Comparison of ENCODE assay signal across 12 cellular contexts in the genomic region with DNA sequence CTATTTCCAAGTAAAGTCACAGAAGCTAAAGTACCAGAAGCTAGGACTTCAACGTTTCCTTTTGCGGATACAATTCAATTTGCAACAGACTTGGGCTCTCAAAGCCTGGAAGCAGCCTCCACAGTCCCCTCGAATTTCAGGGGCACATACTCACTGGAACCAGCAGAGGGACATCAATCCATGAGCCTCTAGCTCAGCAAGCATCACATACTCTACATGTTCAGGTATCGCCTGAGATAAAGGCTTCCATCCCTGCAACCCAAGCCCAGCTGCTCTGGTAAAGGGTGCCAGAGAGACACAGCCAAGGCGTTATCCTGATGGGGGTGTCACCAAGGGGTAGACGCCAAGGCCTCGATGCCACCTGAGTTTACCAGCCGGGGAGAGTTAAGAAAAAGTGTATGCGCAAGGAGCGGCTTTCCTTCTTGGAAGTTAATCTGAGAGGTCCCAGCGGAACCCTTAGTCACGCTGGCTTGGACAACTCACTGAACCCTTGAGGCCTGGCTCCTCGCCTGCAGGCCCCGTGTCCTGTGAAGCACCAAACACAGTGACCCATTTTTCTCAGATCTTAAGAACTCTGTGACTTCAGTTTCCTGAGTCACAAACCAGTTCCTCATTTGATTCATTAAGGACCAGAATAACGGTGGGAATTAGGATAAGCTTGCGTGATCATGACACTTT. TPM values are rescaled to one million over a fixed set of nuclear protein-coding genes. Genes with fewer than 3 reads are reported as not detected.
DNase-seq lines count a peak whose midpoint lies in the region; ATAC-seq, FAIRE-seq and TF ChIP-seq lines count a peak whose summit lies in the region.
"Had no signal": no experiment of that assay in that cellular context is flagged by ENCODE, and none has a peak within 500 bp of the region (broad histone marks: within the 10 kb centered on the region; RNA-seq: fewer than 3 reads in every experiment).

No MANE protein-coding gene starts in this region.

- no peak overlapping the region for H3K4me3 Mint-ChIP-seq in activated CD4-positive, alpha-beta T cell treated with anti-CD3 and anti-CD28 coated beads, Interleukin-2, amount 10 ng/mL, durations not matched to agents 7 days and 5 days
- H3K4me3 Mint-ChIP-seq: IgD-negative memory B cell had no signal

- H3K4me3 ChIP-seq in H1 (ENCODE audit: extremely low read depth in 1 of 4, insufficient read depth in 2 of 4, low read depth in 3 of 4, low read length in 4 of 4) (no peak overlapping the region), mucosa of descending colon (no peak overlapping the region), ascending aorta (no peak overlapping the region)

- no peaks in the 10 kb centered on the region for H3K79me2 ChIP-seq in H1 (ENCODE audit: control insufficient read depth in 1 of 2, insufficient read depth in 2 of 2, low read length in 2 of 2)

- no peak overlapping the region for H3K4me2 ChIP-seq in H1 (ENCODE audit: insufficient read depth in 1 of 2, low read depth in 2 of 2, low read length in 2 of 2)

- no peak overlapping the region for H2AK5ac ChIP-seq in H1 (ENCODE audit: low read depth, low read length)

- H4K91ac ChIP-seq in H1 (replicated peaks; ENCODE audit: insufficient read length, low read length): no peak overlapping the region

- H2BK15ac ChIP-seq in H1 (ENCODE audit: low read length): no peak overlapping the region

- no peak for ATAC-seq in mucosa of descending colon

- H3K27me3 Mint-ChIP-seq in activated CD4-positive, alpha-beta T cell treated with anti-CD3 and anti-CD28 coated beads, Interleukin-2, amount 10 ng/mL, durations not matched to agents 7 days and 5 days: no peaks in the 10 kb centered on the region
- H3K27me3 Mint-ChIP-seq: IgD-negative memory B cell had no signal

- H4K8ac ChIP-seq in H1 (ENCODE audit: extremely low read depth, insufficient read depth, low read length): no peak overlapping the region

- H3K23ac ChIP-seq in H1 (ENCODE audit: insufficient read length): no peak overlapping the region

- no peak overlapping the region for H3K18ac ChIP-seq in H1 (ENCODE audit: extremely low read depth, low read length)

- no peak overlapping the region for H3K14ac ChIP-seq in H1 (ENCODE audit: insufficient read length)

- TF ChIP-seq EP300 in H1 (IDR thresholded peaks at IDR 0.05; ENCODE audit: borderline replicate concordance in 1 of 2, low read depth in 2 of 2, low read length in 2 of 2): no peak

- H3K27ac ChIP-seq in H1 (ENCODE audit: low read depth, low read length) (no peak overlapping the region), ascending aorta (no peak overlapping the region)

- H3K27ac Mint-ChIP-seq in activated CD4-positive, alpha-beta T cell treated with anti-CD3 and anti-CD28 coated beads, Interleukin-2, amount 10 ng/mL, durations not matched to agents 7 days and 5 days: no peak overlapping the region

- H3K9me3 ChIP-seq in H1 (ENCODE audit: insufficient read depth in 2 of 2, low read depth in 1 of 2, low read length in 1 of 2) (no peaks in the 10 kb centered on the region), mucosa of descending colon (no peaks in the 10 kb centered on the region), ascending aorta (no peaks in the 10 kb centered on the region)

- no peaks in the 10 kb centered on the region for H3K23me2 ChIP-seq in H1 (ENCODE audit: low read depth, low read length)

- H3K79me1 ChIP-seq in H1 (ENCODE audit: low read depth, low read length): no peaks in the 10 kb centered on the region

- no peaks in the 10 kb centered on the region for H3K9me3 Mint-ChIP-seq in activated CD4-positive, alpha-beta T cell treated with anti-CD3 and anti-CD28 coated beads, Interleukin-2, amount 10 ng/mL, durations not matched to agents 7 days and 5 days
- H3K9me3 Mint-ChIP-seq: IgD-negative memory B cell had no signal

- no peaks in the 10 kb centered on the region for H3K4me1 Mint-ChIP-seq in activated CD4-positive, alpha-beta T cell treated with anti-CD3 and anti-CD28 coated beads, Interleukin-2, amount 10 ng/mL, durations not matched to agents 7 days and 5 days

- no peak overlapping the region for H2BK20ac ChIP-seq in H1 (ENCODE audit: low read length)

- DNase-seq in CD1c-positive myeloid dendritic cell (ENCODE audit: extremely low spot score) (peak; percentile 36), LHCN-M2 (ENCODE audit: low read depth) (peak; percentile 7), H1 (ENCODE audit: low read depth in 1 of 2, low spot score in 2 of 2) (no peak), mucosa of descending colon (peak in 2 of 3 donors; percentile 6 to 25), NCI-H1417 (lab: John Stamatoyannopoulos, UW) (no peak), NCI-H1048 (lab: John Stamatoyannopoulos, UW) (no peak), ascending aorta (ENCODE audit: low spot score in 2 of 2) (no peak)
- DNase-seq in activated CD4-positive, alpha-beta T cell treated with anti-CD3 and anti-CD28 coated beads, Interleukin-2, amount 10 ng/mL, durations not matched to agents 7 days and 5 days: no peak
- DNase-seq: islet precursor cell, NCI-H524 treated with DMSO at 0.1 percent for 48 hours, T-helper 9 cell had no signal

- H3K36me3 ChIP-seq in H1 (ENCODE audit: control insufficient read depth in 2 of 4, insufficient read depth in 4 of 4, low read length in 3 of 4) (peaks cover 0 to 4% (median under 1%) of the 10 kb centered on the region in 4 experiments; a peak in 3 of 8 replicates), mucosa of descending colon (ENCODE audit: low read depth) (no peaks in the 10 kb centered on the region), ascending aorta (peaks cover 28 to 35% of the 10 kb centered on the region in 2 donors)

- no peak overlapping the region for H4K5ac ChIP-seq in H1 (ENCODE audit: insufficient read length, low read depth, low read length)

- POLR2A ChIA-PET in H1 (lab: Charles Lee; ENCODE audit: partially characterized antibody): interaction anchor here (1.4 to 10.9 kb wide), 4 partner anchors 12 to 21 kb away, joined by 3 to 197 read pairs (median 6); partner anchors contain the start of genes CCND1 and LTO1
- POLR2A ChIA-PET in activated CD4-positive, alpha-beta T cell treated with anti-CD3 and anti-CD28 coated beads, Interleukin-2, amount 10 ng/mL, durations not matched to agents 7 days and 5 days (lab: Charles Lee): no interaction called here

- WGBS in H1 (ENCODE audit: extremely low coverage in 1 of 2, insufficient coverage in 1 of 2, insufficient read length in 1 of 2, insufficient replicate concordance in 2 of 2, low coverage in 1 of 2, low lambda C conversion rate in 2 of 2, missing lambda C conversion rate in 1 of 2), 2 experiments: 89% methylated on average over 16 of the region's 16 CpGs; no CpG with 5 or more reads in 1 of the 2 experiments

- CTCF ChIA-PET in H1 (lab: Charles Lee; ENCODE audit: partially characterized antibody): interaction anchor here (0.6 to 8.4 kb wide), 21 partner anchors 8 to 560 kb away, joined by 3 to 81 read pairs (median 4); partner anchors contain the start of gene LTO1
- CTCF ChIA-PET in activated CD4-positive, alpha-beta T cell treated with anti-CD3 and anti-CD28 coated beads, Interleukin-2, amount 10 ng/mL, durations not matched to agents 7 days and 5 days (lab: Charles Lee): interaction anchor here (0.6 to 1.7 kb wide), 3 partner anchors 8 to 431 kb away, joined by 3 to 4 read pairs (median 3); no protein-coding TSS in a partner anchor

- H2BK120ac ChIP-seq in H1 (replicated peaks; ENCODE audit: low read depth, low read length): no peak overlapping the region

- intact Hi-C loops in mucosa of descending colon (cut with DNase I, micrococcal nuclease): no loop called here
- intact Hi-C loops in ascending aorta (cut with DNase I): no loop called here

- TF ChIP-seq CTCF in H1 (IDR thresholded peaks at IDR 0.05; ENCODE audit: control extremely low read depth in 1 of 3, insufficient read depth in 1 of 3, low read depth in 1 of 3, low read length in 3 of 3) (peak; percentile 47 to 74 (median 54)), mucosa of descending colon (IDR thresholded peaks at IDR 0.05) (no peak), ascending aorta (IDR thresholded peaks at IDR 0.05) (no peak)

- H3K4ac ChIP-seq in H1 (replicated peaks; ENCODE audit: insufficient read length, low read depth, low read length): no peak overlapping the region

- H2BK5ac ChIP-seq in H1 (ENCODE audit: low read depth, low read length): no peak overlapping the region

- H2BK12ac ChIP-seq in H1 (ENCODE audit: low read depth, low read length): no peak overlapping the region

- H3K27me3 ChIP-seq in H1 (replicated peaks in 1 of 4; ENCODE audit: control insufficient read depth in 3 of 4, extremely low read depth in 1 of 4, insufficient read depth in 3 of 4, low read length in 3 of 4) (no peaks in the 10 kb centered on the region; a peak in 1 of 7 replicates), ascending aorta (no peaks in the 10 kb centered on the region)

- peaks cover 5 to 16% (median 13%) of the 10 kb centered on the region in 4 experiments for H3K4me1 ChIP-seq in H1 (replicated peaks in 1 of 4; ENCODE audit: control insufficient read depth in 3 of 4, insufficient read depth in 4 of 4, low read length in 3 of 4)
- H3K4me1 ChIP-seq in mucosa of descending colon (ENCODE audit: low read depth): no peaks in the 10 kb centered on the region
- no peaks in the 10 kb centered on the region for H3K4me1 ChIP-seq in ascending aorta

- peaks cover 9% of the 10 kb centered on the region for H3K36me3 Mint-ChIP-seq in activated CD4-positive, alpha-beta T cell treated with anti-CD3 and anti-CD28 coated beads, Interleukin-2, amount 10 ng/mL, durations not matched to agents 7 days and 5 days (ENCODE audit: low read depth)

- no peak for TF ChIP-seq POLR2A in H1 (IDR thresholded peaks at IDR 0.05; ENCODE audit: control extremely low read depth in 1 of 2, low read depth in 2 of 2, low read length in 2 of 2)

- peak; percentile 7 for FAIRE-seq in H1 (lab: Jason Lieb, UNC)

- H3K56ac ChIP-seq in H1 (replicated peaks; ENCODE audit: insufficient read length, low read depth, low read length): no peak overlapping the region

- no peak overlapping the region for H2AFZ ChIP-seq in H1 (ENCODE audit: low read length)

- peaks cover 0 to 2% of the 10 kb centered on the region in 2 experiments for H4K20me1 ChIP-seq in H1 (replicated peaks in 1 of 2; ENCODE audit: control insufficient read depth in 1 of 2, insufficient read depth in 2 of 2, low read length in 2 of 2)

- no peak overlapping the region for H3K9ac ChIP-seq in H1 (replicated peaks in 1 of 4; ENCODE audit: extremely low read depth in 1 of 4, low read depth in 3 of 4, low read length in 3 of 4)

- peak; percentile 53 to 56 for TF ChIP-seq RAD21 in H1 (IDR thresholded peaks at IDR 0.05 in 1 of 2, conservative IDR thresholded peaks at IDR 0.05 in 1 of 2; ENCODE audit: low read depth in 2 of 2, low read length in 2 of 2)

RNA-seq across cellular contexts. Expression of gene LTO1, which starts 13.0 kb away (rescaled TPM):
- 16.8 and 21.9 TPM in 2 replicates for total RNA-seq in LHCN-M2 (2014; rRNA removed)
- polyA plus RNA-seq in LHCN-M2 (2012): 17.9 TPM
- total RNA-seq in H1 (2021; fragmentation: NEBNext Ultra II Directional; extraction: Animal tissue kit (Norgen Biotek cat#: 25700)): 21.0 and 21.3 TPM in 2 replicates
- 15.4 and 25.5 TPM in 2 replicates for polyA plus RNA-seq in H1 (2011; rRNA removed)
- polyA plus RNA-seq in H1 (2011; cell fraction: cytosol; rRNA removed): 23.2 TPM
- polyA plus RNA-seq in H1 (2011; cell fraction: nucleus; rRNA removed): 27.7 TPM
- polyA plus RNA-seq in H1 (2012, experiment 1 of 2): 14.4 to 21.4 TPM (median 16.7 TPM) in 4 replicates
- polyA plus RNA-seq in H1 (2012, experiment 2 of 2): 8.5 TPM
- 13.6 TPM for polyA plus RNA-seq in H1 (2013, experiment 1 of 2)
- 12.2 TPM for polyA plus RNA-seq in H1 (2013, experiment 2 of 2)
- 7.5 and 11.1 TPM in 2 replicates for polyA minus RNA-seq in H1 (2011; rRNA and poly(A)+ RNA removed)
- polyA minus RNA-seq in H1 (2011; cell fraction: cytosol; rRNA and poly(A)+ RNA removed): 5.7 TPM
- polyA minus RNA-seq in H1 (2011; cell fraction: nucleus; rRNA and poly(A)+ RNA removed): 18.6 TPM
- 10 to 100 TPM; 21.8 to 30.5 (median 22.4) TPM for total RNA-seq in mucosa of descending colon
- 10 to 100 TPM; 30.7 to 34.0 TPM for total RNA-seq in activated CD4-positive, alpha-beta T cell treated with anti-CD3 and anti-CD28 coated beads, Interleukin-2, amount 10 ng/mL, durations not matched to agents 7 days and 5 days
- total RNA-seq in ascending aorta: 10.2 TPM

RNA-seq across cellular contexts. Expression of gene CCND1, which starts 21.2 kb away (rescaled TPM):
- 684 and 770 TPM in 2 replicates for total RNA-seq in LHCN-M2 (2014; rRNA removed)
- polyA plus RNA-seq in LHCN-M2 (2012): 727 TPM
- 170 and 172 TPM in 2 replicates for total RNA-seq in H1 (2021; fragmentation: NEBNext Ultra II Directional; extraction: Animal tissue kit (Norgen Biotek cat#: 25700))
- 64.5 and 156 TPM in 2 replicates for polyA plus RNA-seq in H1 (2011; rRNA removed)
- polyA plus RNA-seq in H1 (2011; cell fraction: cytosol; rRNA removed): 94.6 TPM
- 177 TPM for polyA plus RNA-seq in H1 (2011; cell fraction: nucleus; rRNA removed)
- 76.2 to 117 TPM (median 80.8 TPM) in 4 replicates for polyA plus RNA-seq in H1 (2012, experiment 1 of 2)
- 26.6 TPM for polyA plus RNA-seq in H1 (2012, experiment 2 of 2)
- 53.6 TPM for polyA plus RNA-seq in H1 (2013, experiment 1 of 2)
- polyA plus RNA-seq in H1 (2013, experiment 2 of 2): 50.3 TPM
- 93.0 and 124 TPM in 2 replicates for polyA minus RNA-seq in H1 (2011; rRNA and poly(A)+ RNA removed)
- 168 TPM for polyA minus RNA-seq in H1 (2011; cell fraction: cytosol; rRNA and poly(A)+ RNA removed)
- 217 TPM for polyA minus RNA-seq in H1 (2011; cell fraction: nucleus; rRNA and poly(A)+ RNA removed)
- total RNA-seq in mucosa of descending colon: 10 to 100 TPM; 44.6 to 82.4 (median 58.9) TPM
- total RNA-seq in activated CD4-positive, alpha-beta T cell treated with anti-CD3 and anti-CD28 coated beads, Interleukin-2, amount 10 ng/mL, durations not matched to agents 7 days and 5 days: under 1 TPM; 0.21 to 0.42 TPM
- 90.6 TPM for total RNA-seq in ascending aorta

RNA-seq across cellular contexts. Expression of gene FGF19, which starts 41.7 kb away (rescaled TPM):
- 0.11 TPM in 1 of 2 replicates, not detected in the other for total RNA-seq in LHCN-M2 (2014; rRNA removed)
- polyA plus RNA-seq in LHCN-M2 (2012): not detected
- 14.8 and 15.4 TPM in 2 replicates for total RNA-seq in H1 (2021; fragmentation: NEBNext Ultra II Directional; extraction: Animal tissue kit (Norgen Biotek cat#: 25700))
- polyA plus RNA-seq in H1 (2011; rRNA removed): 9.6 and 14.8 TPM in 2 replicates
- 10.8 TPM for polyA plus RNA-seq in H1 (2011; cell fraction: cytosol; rRNA removed)
- 14.7 TPM for polyA plus RNA-seq in H1 (2011; cell fraction: nucleus; rRNA removed)
- polyA plus RNA-seq in H1 (2012, experiment 1 of 2): 5.4 to 6.9 TPM (median 5.7 TPM) in 4 replicates
- 9.2 TPM for polyA plus RNA-seq in H1 (2012, experiment 2 of 2)
- polyA plus RNA-seq in H1 (2013, experiment 1 of 2): 28.8 TPM
- 34.3 TPM for polyA plus RNA-seq in H1 (2013, experiment 2 of 2)
- polyA minus RNA-seq in H1 (2011; rRNA and poly(A)+ RNA removed): 4.9 and 9.9 TPM in 2 replicates
- 7.6 TPM for polyA minus RNA-seq in H1 (2011; cell fraction: cytosol; rRNA and poly(A)+ RNA removed)
- polyA minus RNA-seq in H1 (2011; cell fraction: nucleus; rRNA and poly(A)+ RNA removed): 6.4 TPM
- total RNA-seq in mucosa of descending colon: not detected
- not detected for total RNA-seq in activated CD4-positive, alpha-beta T cell treated with anti-CD3 and anti-CD28 coated beads, Interleukin-2, amount 10 ng/mL, durations not matched to agents 7 days and 5 days
- not detected for total RNA-seq in ascending aorta
- polyA plus RNA-seq: IgD-negative memory B cell had no signal

Comparison
In these comparisons a context has a peak if more than half of its experiments do, and no peak if none do; other contexts are left out.
1. DNase-seq: peak in CD1c-positive myeloid dendritic cell (single experiment), LHCN-M2 (single experiment) and mucosa of descending colon (2 of 3); none in H1 (0 of 2), activated CD4-positive, alpha-beta T cell treated with anti-CD3 and anti-CD28 coated beads, Interleukin-2, amount 10 ng/mL, durations not matched to agents 7 days and 5 days (single experiment), NCI-H1417 (0 of 3), NCI-H1048 (single experiment) and ascending aorta (0 of 2).
2. CTCF ChIP-seq: peak in H1 (3 of 3); none in mucosa of descending colon (single experiment) and ascending aorta (0 of 3).
3. RNA of gene CCND1, which starts 21.2 kb away (total RNA-seq): 684 to 770 TPM in LHCN-M2, 170 to 172 TPM in H1, 90.6 TPM in ascending aorta (single experiment) and 44.6 to 82.4 TPM in mucosa of descending colon; 0.21 to 0.42 TPM in activated CD4-positive, alpha-beta T cell treated with anti-CD3 and anti-CD28 coated beads, Interleukin-2, amount 10 ng/mL, durations not matched to agents 7 days and 5 days; every median in the first group is over 10 times any median in the second.
4. RNA of gene FGF19, which starts 41.7 kb away (total RNA-seq): 14.8 to 15.4 TPM in H1; 0.11 TPM in LHCN-M2, not detected in mucosa of descending colon, not detected in activated CD4-positive, alpha-beta T cell treated with anti-CD3 and anti-CD28 coated beads, Interleukin-2, amount 10 ng/mL, durations not matched to agents 7 days and 5 days and not detected in ascending aorta (single experiment); every median in the first group is over 10 times any median in the second.